8 cellular contexts compared by ENCODE assay signal in the genomic region with DNA sequence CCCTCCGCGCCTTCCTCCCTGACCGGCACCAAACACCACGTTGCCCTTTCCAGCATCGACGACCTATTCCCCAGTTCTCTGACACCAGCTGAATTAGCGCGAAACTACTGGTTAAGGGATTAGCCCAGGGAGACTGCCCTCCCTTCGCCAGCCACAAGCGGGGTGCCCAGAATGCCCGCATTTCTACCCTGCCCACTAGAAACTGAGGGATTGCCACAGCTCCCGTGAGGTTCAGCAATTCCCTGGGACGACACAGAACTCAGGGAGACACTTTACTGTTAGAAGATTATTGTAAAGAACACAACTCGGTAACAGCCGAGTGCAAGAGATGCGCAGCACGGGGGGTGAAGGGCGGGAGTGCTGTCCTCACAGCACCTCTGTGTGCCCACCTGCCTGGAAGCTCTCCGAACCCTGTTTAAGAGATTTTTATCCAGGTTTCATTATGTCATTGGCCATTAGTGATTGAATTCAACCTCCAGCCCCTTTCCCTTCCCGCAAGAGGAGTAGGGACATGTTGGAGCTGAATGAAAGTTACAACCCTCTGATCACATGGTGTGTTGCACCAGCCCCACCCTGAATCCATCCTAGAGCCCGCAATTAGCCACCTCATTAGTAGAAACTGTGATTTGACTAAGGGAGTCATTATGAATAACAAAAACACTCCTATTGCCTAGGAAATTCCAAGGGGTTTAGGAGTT. TPM values are rescaled to one million over a fixed set of nuclear protein-coding genes. Genes with fewer than 3 reads are reported as not detected.
DNase-seq lines count a peak whose midpoint lies in the region; ATAC-seq and TF ChIP-seq lines count a peak whose summit lies in the region.

No MANE protein-coding gene starts in this region.

- DNase-seq in A673 (ENCODE audit: low spot score) (no peak), HL-60 (ENCODE audit: low read depth in 1 of 2, low spot score in 1 of 2) (no peak), mesenchymal stem cell (no peak), NCI-H1092 treated with DMSO at 0.1 percent for 48 hours (lab: John Stamatoyannopoulos, UW) (no peak), GM10266 (ENCODE audit: extremely low spot score) (no peak), globus pallidus (ENCODE audit: low spot score) (no peak)

- POLR2A ChIA-PET in A673 (lab: Charles Lee; ENCODE audit: low non-redundant PET), result no interaction called here

- H3K4me1 ChIP-seq in A673 (ENCODE audit: insufficient read depth, low read length, poor library complexity, severe bottlenecking) (peaks cover 8% of the 10 kb centered on the region), mesenchymal stem cell (ENCODE audit: control insufficient read depth, insufficient read depth, low read depth, low read length) (peaks cover 5% of the 10 kb centered on the region)

- H3K9ac ChIP-seq in mesenchymal stem cell (ENCODE audit: low read length), result peak overlapping the region; percentile 89

- H3K4ac ChIP-seq in mesenchymal stem cell (ENCODE audit: low read depth in 1 of 2, low read length in 2 of 2), result peak overlapping the region in 1 of 2 experiments; percentile 2

- H3K27me3 ChIP-seq in A673 (replicated peaks; ENCODE audit: insufficient read depth, low read depth, low read length, poor library complexity) (no peaks in the 10 kb centered on the region), HL-60 (ENCODE audit: insufficient read depth, poor library complexity, severe bottlenecking) (no peaks in the 10 kb centered on the region), mesenchymal stem cell (ENCODE audit: control insufficient read depth in 1 of 2, insufficient read depth in 1 of 2, low read length in 2 of 2) (peaks cover 3 to 8% of the 10 kb centered on the region in 2 experiments)

- peak overlapping the region; percentile 29 for H3K4me2 ChIP-seq in mesenchymal stem cell (ENCODE audit: low read length, poor library complexity, severe bottlenecking)

- no peak for ATAC-seq in HG03159 (IDR thresholded peaks at IDR 0.05; ENCODE audit: unreplicated experiment)

- H4K91ac ChIP-seq in mesenchymal stem cell (ENCODE audit: low read length), result peak overlapping the region; percentile 2

- H2BK5ac ChIP-seq in mesenchymal stem cell (ENCODE audit: low read depth, low read length, poor library complexity, severe bottlenecking), result no peak overlapping the region

- intact Hi-C loops in A673 (cut with micrococcal nuclease; ENCODE audit: unreplicated experiment), result no loop called here

- H3K4me3 ChIP-seq in A673 (ENCODE audit: low read depth, low read length, poor library complexity, severe bottlenecking) (peak overlapping the region; percentile 60), HL-60 (replicated peaks; ENCODE audit: insufficient read depth, low read length) (peak overlapping the region; percentile 42), mesenchymal stem cell (ENCODE audit: insufficient read depth in 1 of 2, low read depth in 1 of 2, low read length in 2 of 2) (peak overlapping the region; percentile 76 to 79)

- 44% methylated on average over 18 of the region's 21 CpGs for WGBS in mesenchymal stem cell

- H4K8ac ChIP-seq in mesenchymal stem cell (ENCODE audit: low read length), result peak overlapping the region; percentile 73

- H3K27me3 Mint-ChIP-seq in brain, result peaks cover 3% of the 10 kb centered on the region

- no peak overlapping the region for H2BK120ac ChIP-seq in mesenchymal stem cell (ENCODE audit: low read depth, low read length)

- H2AFZ ChIP-seq in mesenchymal stem cell (ENCODE audit: low read depth, low read length), result peak overlapping the region; percentile 70

- H2BK15ac ChIP-seq in mesenchymal stem cell (ENCODE audit: low read depth, poor library complexity, severe bottlenecking), result no peak overlapping the region

- H3K23ac ChIP-seq in mesenchymal stem cell (ENCODE audit: low read length in 2 of 2), result no peak overlapping the region

- peak overlapping the region; percentile 1 to 64 for H3K18ac ChIP-seq in mesenchymal stem cell (ENCODE audit: low read depth in 1 of 2, low read length in 2 of 2)

- no peaks in the 10 kb centered on the region for H3K79me1 ChIP-seq in mesenchymal stem cell (replicated peaks; ENCODE audit: low read length, poor library complexity, severe bottlenecking)

- no peak for TF ChIP-seq CTCF in A673 (conservative IDR thresholded peaks at IDR 0.05; ENCODE audit: low read depth, low read length)
- TF ChIP-seq CTCF in HL-60 (IDR thresholded peaks at IDR 0.05; ENCODE audit: insufficient read depth, low read length), result no peak
- TF ChIP-seq CTCF in brain (conservative IDR thresholded peaks at IDR 0.05), result no peak
- no peak for TF ChIP-seq CTCF in GM10266 (IDR thresholded peaks at IDR 0.05; ENCODE audit: control insufficient read depth, insufficient read depth, low read depth, missing control alignments)

- H3K4me1 Mint-ChIP-seq in brain, result peaks cover 25% of the 10 kb centered on the region

- CTCF ChIA-PET in A673 (lab: Charles Lee), result interaction anchor here (0.9 kb wide), 1 partner anchor 71 kb away, joined by 3 read pairs; no protein-coding TSS in a partner anchor

- H2AK5ac ChIP-seq in mesenchymal stem cell (ENCODE audit: low read length, severe bottlenecking), result no peak overlapping the region

- peaks cover 13% of the 10 kb centered on the region for H3K36me3 Mint-ChIP-seq in brain

- H2BK12ac ChIP-seq in mesenchymal stem cell (ENCODE audit: low read length in 2 of 2), result peak overlapping the region in 1 of 2 experiments; percentile 38

- peak overlapping the region; percentile 82 to 93 (median 86) for H3K4me3 Mint-ChIP-seq in brain

- H3K27ac Mint-ChIP-seq in brain, result peak overlapping the region; percentile 88 to 99 (median 93)

- no peaks in the 10 kb centered on the region for H3K36me3 ChIP-seq in A673 (ENCODE audit: insufficient read depth, low read length, poor library complexity, severe bottlenecking)
- H3K36me3 ChIP-seq in mesenchymal stem cell (ENCODE audit: control insufficient read depth in 1 of 2, insufficient read depth in 2 of 2, low read depth in 1 of 2, low read length in 2 of 2), result no peaks in the 10 kb centered on the region

- peaks cover 0 to 3% (median 0%) of the 10 kb centered on the region in 5 experiments for H3K9me3 Mint-ChIP-seq in brain

- peak overlapping the region in 1 of 2 experiments; percentile 5 for H3K14ac ChIP-seq in mesenchymal stem cell (ENCODE audit: low read length in 2 of 2)

- H3K27ac ChIP-seq in A673 (ENCODE audit: low read depth, low read length, poor library complexity, severe bottlenecking) (peak overlapping the region; percentile 92), HL-60 (replicated peaks) (peak overlapping the region; percentile 79), mesenchymal stem cell (ENCODE audit: low read length, poor library complexity, severe bottlenecking) (peak overlapping the region; percentile 0)

- H3K9me3 ChIP-seq in A673 (ENCODE audit: low read depth, low read length, poor library complexity, severe bottlenecking), result no peaks in the 10 kb centered on the region
- no peaks in the 10 kb centered on the region for H3K9me3 ChIP-seq in mesenchymal stem cell (ENCODE audit: control insufficient read depth, low read length)

- BruUV-seq in A673 (replicated peaks; lab: Mats Ljungman, UMichigan), result no TSS peak

RNA-seq across cellular contexts. Expression of a gene that starts 15.8 kb away (rescaled TPM):
- total RNA-seq in A673 (2021), result 5.0 and 6.2 TPM in 2 replicates
- polyA plus RNA-seq in brain (ENCODE audit: insufficient read depth, low read depth, low replicate concordance), result 68.7 TPM
- 0.03 TPM for polyA plus RNA-seq in mesenchymal stem cell (2013, experiment 1 of 2)
- 0.05 TPM for polyA plus RNA-seq in mesenchymal stem cell (2013, experiment 2 of 2)

RNA-seq across cellular contexts. Expression of a gene that starts 24.2 kb away (rescaled TPM):
- total RNA-seq in A673 (2021), result 15.3 and 21.1 TPM in 2 replicates
- polyA plus RNA-seq in brain (ENCODE audit: insufficient read depth, low read depth, low replicate concordance), result 21.4 TPM
- polyA plus RNA-seq in mesenchymal stem cell (2013, experiment 1 of 2), result 12.3 TPM
- 12.5 TPM for polyA plus RNA-seq in mesenchymal stem cell (2013, experiment 2 of 2)

Comparison
In these comparisons a context has a peak if more than half of its experiments do, and no peak if none do; other contexts are left out.
1. H3K27ac ChIP-seq: peak in every context shown above with its lines; median percentile 92 in A673; 79 in HL-60; 0 in mesenchymal stem cell.